In genomic region chr20:57480444-57481152, GRCh38 we compare ENCODE assay signal across 9 cellular contexts. TPM values are rescaled to one million over a fixed set of nuclear protein-coding genes. Genes with fewer than 3 reads are reported as not detected.
DNase-seq lines count a peak whose midpoint lies in the region; ATAC-seq and TF ChIP-seq lines count a peak whose summit lies in the region.
"Had no signal": no experiment of that assay in that cellular context is flagged by ENCODE, and none has a peak within 500 bp of the region (broad histone marks: within the 10 kb centered on the region; RNA-seq: fewer than 3 reads in every experiment).

No MANE protein-coding gene starts in this region.

- H3K27me3 ChIP-seq in Peyer's patch: no peaks in the 10 kb centered on the region
- H3K27me3 ChIP-seq in muscle layer of colon (ENCODE audit: control insufficient read depth in 1 of 2, insufficient read depth in 2 of 2, low read length in 2 of 2): no peaks in the 10 kb centered on the region

- peak overlapping the region; percentile 5 for H3K9ac ChIP-seq in muscle layer of colon (ENCODE audit: low read length)

- H3K36me3 ChIP-seq in Peyer's patch (no peaks in the 10 kb centered on the region), muscle layer of colon (ENCODE audit: insufficient read depth, low read length) (no peaks in the 10 kb centered on the region)

- no peak for TF ChIP-seq POLR2A in Peyer's patch (IDR thresholded peaks at IDR 0.05)

- H3K4me3 ChIP-seq in Peyer's patch (no peak overlapping the region), muscle layer of colon (ENCODE audit: low read depth in 1 of 2, low read length in 2 of 2) (peak overlapping the region in 1 of 2 donors; percentile 6)

- no peak for TF ChIP-seq CTCF in Peyer's patch (IDR thresholded peaks at IDR 0.05)

- H3K4me1 ChIP-seq in Peyer's patch (peaks cover 0 to 15% (median 3%) of the 10 kb centered on the region in 4 donors), muscle layer of colon (ENCODE audit: insufficient read depth, low read length) (peaks cover 28% of the 10 kb centered on the region)

- peak in 2 of 3 donors; percentile 55 to 60 for DNase-seq in Peyer's patch
- no peak for DNase-seq in amygdala (lab: John Stamatoyannopoulos, UW)
- no peak for DNase-seq in NCI-H345 (lab: John Stamatoyannopoulos, UW)
- DNase-seq in KG1 (lab: John Stamatoyannopoulos, UW): no peak
- DNase-seq in D341Med (ENCODE audit: low spot score): no peak

- H3K9me3 ChIP-seq in Peyer's patch (peaks cover 0 to 3% (median 0%) of the 10 kb centered on the region in 4 donors), muscle layer of colon (ENCODE audit: low read length) (no peaks in the 10 kb centered on the region)

- peak overlapping the region in 1 of 4 donors; percentile 46 for H3K27ac ChIP-seq in Peyer's patch
- peak overlapping the region; percentile 80 for H3K27ac ChIP-seq in muscle layer of colon (ENCODE audit: low read depth, low read length)

- ATAC-seq in GM19025 (IDR thresholded peaks at IDR 0.05; ENCODE audit: low read depth, unreplicated experiment): peak; percentile 67
- peak; percentile 47 for ATAC-seq in HG02884 (IDR thresholded peaks at IDR 0.05; ENCODE audit: unreplicated experiment)
- ATAC-seq: Panc1 had no signal

RNA-seq across cellular contexts. Expression of gene CTCFL, which starts 44.3 kb away (rescaled TPM):
- not detected for total RNA-seq in Peyer's patch

Comparison
In these comparisons a context has a peak if more than half of its experiments do, and no peak if none do; other contexts are left out.
1. DNase-seq: peak in Peyer's patch (2 of 3); none in amygdala (0 of 56), NCI-H345 (single experiment), KG1 (single experiment) and D341Med (single experiment).